In genomic region chr20:57912227-57912582, GRCh38 we compare ENCODE assay signal across 21 cellular contexts.
"Had no signal": no experiment of that assay in that cellular context is flagged by ENCODE, and none has a peak within 500 bp of the region (broad histone marks: within the 10 kb centered on the region; RNA-seq: fewer than 3 reads in every experiment).

No MANE protein-coding gene starts in this region.

- H3K4me3 ChIP-seq: K562 had no signal

- FAIRE-seq: K562, RCC 7860 had no signal

- H3K36me3 Mint-ChIP-seq: IgD-negative memory B cell had no signal

- DNase-seq: Kasumi-1, MM.1S, NCI-H1092 treated with DMSO at 0.1 percent for 48 hours, NCI-H1436, NCI-H187, NCI-H2029, NCI-H2081 treated with DMSO at 0.1 percent for 48 hours, NCI-H2171, NCI-H226, NCI-H446, NCI-H510A, NCI-H524 treated with DMSO at 0.1 percent for 48 hours, NCI-H69, NCI-H774, RPMI8226, SHP77 had no signal

- ATAC-seq: K562, SK-N-SH treated with all-trans-retinoic acid at 6 μM for 48 hours had no signal

- H3K9me3 Mint-ChIP-seq: IgD-negative memory B cell had no signal

- H3K4me3 Mint-ChIP-seq: IgD-negative memory B cell had no signal

- H3K4me1 Mint-ChIP-seq: IgD-negative memory B cell had no signal

- H3K27ac ChIP-seq: KMS-11 had no signal
